In the genomic region with DNA sequence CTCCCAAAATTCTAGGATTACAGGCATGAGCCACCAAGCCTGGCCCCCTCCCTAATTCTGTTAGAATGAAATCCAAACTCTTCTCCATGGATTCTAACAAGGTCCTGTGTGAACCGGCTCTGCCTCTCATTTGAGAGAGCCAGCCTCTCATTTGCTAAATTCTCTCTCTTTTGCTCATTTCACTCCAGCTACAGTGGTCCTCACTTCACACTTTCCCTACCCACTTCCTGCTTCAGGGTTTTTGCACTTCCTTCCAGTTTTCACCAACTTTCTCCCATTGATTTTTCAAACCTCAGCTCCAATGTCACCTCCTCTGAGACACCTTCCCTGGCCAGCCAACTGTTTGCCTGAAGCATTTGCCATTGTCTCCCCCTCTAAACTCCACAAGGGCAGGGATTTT, we compare ENCODE assay signal across 21 cellular contexts. TPM values are rescaled to one million over a fixed set of nuclear protein-coding genes. Genes with fewer than 3 reads are reported as not detected.
DNase-seq lines count a peak whose midpoint lies in the region; ATAC-seq and TF ChIP-seq lines count a peak whose summit lies in the region.
"Had no signal": no experiment of that assay in that cellular context is flagged by ENCODE, and none has a peak within 500 bp of the region (broad histone marks: within the 10 kb centered on the region; RNA-seq: fewer than 3 reads in every experiment).

No MANE protein-coding gene starts in this region.

- no peaks in the 10 kb centered on the region for H3K36me3 ChIP-seq in stomach

- H3K36me3 Mint-ChIP-seq in stimulated activated naive CD8-positive, alpha-beta T cell treated with anti-CD3 and anti-CD28 coated beads, Interleukin-15, Interleukin-2, amounts not matched to agents 100 ng/mL and 50 ng/mL, for 24 hours (ENCODE audit: low read depth) = no peaks in the 10 kb centered on the region
- H3K36me3 Mint-ChIP-seq in glutamatergic neuron (ENCODE audit: unreplicated experiment) = no peaks in the 10 kb centered on the region
- H3K36me3 Mint-ChIP-seq: IgD-negative memory B cell had no signal

- no peaks in the 10 kb centered on the region for H3K4me1 ChIP-seq in stomach

- ATAC-seq in stimulated activated naive CD8-positive, alpha-beta T cell treated with anti-CD3 and anti-CD28 coated beads, Interleukin-15, Interleukin-2, amounts not matched to agents 100 U/mL and 50 U/mL, for 24 hours = no peak
- ATAC-seq in GM19324 (IDR thresholded peaks at IDR 0.05; ENCODE audit: low FRiP score, unreplicated experiment) (no peak), GM18873 (IDR thresholded peaks at IDR 0.05; ENCODE audit: low FRiP score, unreplicated experiment) (no peak)
- ATAC-seq: SK-N-SH treated with all-trans-retinoic acid at 6 μM for 48 hours had no signal

- no peaks in the 10 kb centered on the region for H3K9me3 ChIP-seq in stomach

- peaks cover 0 to 15% (median 2%) of the 10 kb centered on the region in 3 donors for H3K27me3 ChIP-seq in stomach

- no peak overlapping the region for H3K27ac ChIP-seq in stomach

- H3K9me3 Mint-ChIP-seq in stimulated activated naive CD8-positive, alpha-beta T cell treated with anti-CD3 and anti-CD28 coated beads, Interleukin-15, Interleukin-2, amounts not matched to agents 100 ng/mL and 50 ng/mL, for 24 hours = no peaks in the 10 kb centered on the region
- peaks cover 5% of the 10 kb centered on the region for H3K9me3 Mint-ChIP-seq in glutamatergic neuron (ENCODE audit: unreplicated experiment)
- H3K9me3 Mint-ChIP-seq: CD4-positive, alpha-beta T cell; H9; IgD-negative memory B cell had no signal

- H3K4me3 Mint-ChIP-seq in stimulated activated naive CD8-positive, alpha-beta T cell treated with anti-CD3 and anti-CD28 coated beads, Interleukin-15, Interleukin-2, amounts not matched to agents 100 ng/mL and 50 ng/mL, for 24 hours = no peak overlapping the region
- peak overlapping the region; percentile 1 for H3K4me3 Mint-ChIP-seq in glutamatergic neuron (ENCODE audit: unreplicated experiment)
- H3K4me3 Mint-ChIP-seq: CD4-positive, alpha-beta T cell; H9; IgD-negative memory B cell had no signal

- TF ChIP-seq CTCF in glutamatergic neuron (IDR thresholded peaks at IDR 0.05; ENCODE audit: partially characterized antibody, unreplicated experiment) (no peak), stomach (IDR thresholded peaks at IDR 0.05) (no peak)

- WGBS in stomach, 5 donors = 65 to 82% (median 68%) methylated on average over 1 of the region's 1 CpG

- intact Hi-C loops in stomach (cut with DNase I; ENCODE audit: low total_unique reads) = no loop called here

- DNase-seq in stimulated activated naive CD8-positive, alpha-beta T cell treated with anti-CD3 and anti-CD28 coated beads, Interleukin-15, Interleukin-2, amounts not matched to agents 100 U/mL and 50 U/mL, for 24 hours = no peak
- peak; percentile 23 for DNase-seq in KBM-7
- DNase-seq in glutamatergic neuron = no peak
- DNase-seq in stomach = no peak
- DNase-seq: Calu3; CD4-positive, alpha-beta T cell; DMS53; H9; NCI-H1092 treated with DMSO at 0.1 percent for 48 hours; NCI-H1694; NCI-H2107; NCI-H2227 treated with DMSO at 0.1 percent for 48 hours; NCI-H524 treated with DMSO at 0.1 percent for 48 hours; SHP77 had no signal

- in situ Hi-C loops in KBM-7 (cut with MboI; ENCODE audit: low pct_unique_long_range_greater_than_20kb, low sequenced_read_pairs) = no loop called here

- H3K4me1 Mint-ChIP-seq in stimulated activated naive CD8-positive, alpha-beta T cell treated with anti-CD3 and anti-CD28 coated beads, Interleukin-15, Interleukin-2, amounts not matched to agents 100 ng/mL and 50 ng/mL, for 24 hours (ENCODE audit: low read depth) = peaks cover 12% of the 10 kb centered on the region
- peaks cover 7% of the 10 kb centered on the region for H3K4me1 Mint-ChIP-seq in glutamatergic neuron (ENCODE audit: low read depth, unreplicated experiment)

- H3K27ac Mint-ChIP-seq in stimulated activated naive CD8-positive, alpha-beta T cell treated with anti-CD3 and anti-CD28 coated beads, Interleukin-15, Interleukin-2, amounts not matched to agents 100 ng/mL and 50 ng/mL, for 24 hours = peak overlapping the region; percentile 29
- H3K27ac Mint-ChIP-seq in glutamatergic neuron (ENCODE audit: unreplicated experiment) = no peak overlapping the region
- H3K27ac Mint-ChIP-seq: CD4-positive, alpha-beta T cell; IgD-negative memory B cell had no signal

- H3K27me3 Mint-ChIP-seq in stimulated activated naive CD8-positive, alpha-beta T cell treated with anti-CD3 and anti-CD28 coated beads, Interleukin-15, Interleukin-2, amounts not matched to agents 100 ng/mL and 50 ng/mL, for 24 hours = peaks cover 8% of the 10 kb centered on the region
- H3K27me3 Mint-ChIP-seq in glutamatergic neuron (ENCODE audit: unreplicated experiment) = peaks cover 10% of the 10 kb centered on the region

- no peak for TF ChIP-seq POLR2A in stomach (IDR thresholded peaks at IDR 0.05)

- no peak for TF ChIP-seq EP300 in stomach (IDR thresholded peaks at IDR 0.05)

- no peak overlapping the region for H3K4me3 ChIP-seq in stomach

RNA-seq across cellular contexts. Expression of a gene that starts 5.1 kb away (rescaled TPM):
- total RNA-seq in glutamatergic neuron (ENCODE audit: unreplicated experiment) (not detected), stomach (1 to 10 TPM in 2 of 5 donors, not detected in 3; 1.8 to 4.2 TPM)
- polyA plus RNA-seq in stomach = 1 to 10 TPM; 1.8 to 6.7 (median 4.8) TPM
- total RNA-seq: Calu3; CD4-positive, alpha-beta T cell; H9; HT-29; M059J had no signal

RNA-seq across cellular contexts. Expression of a gene that starts 37.7 kb away (rescaled TPM):
- total RNA-seq in glutamatergic neuron (ENCODE audit: unreplicated experiment) (92.0 TPM), stomach (100 to 1,000 TPM; 315 to 475 (median 378) TPM)
- 100 to 1,000 TPM; 168 to 585 (median 350) TPM for polyA plus RNA-seq in stomach
